Comparison of ENCODE assay signal across 20 cellular contexts in genomic region chr1:116177861-116178260, GRCh38.
DNase-seq lines count a peak whose midpoint lies in the region; FAIRE-seq and TF ChIP-seq lines count a peak whose summit lies in the region.
"Had no signal": no experiment of that assay in that cellular context is flagged by ENCODE, and none has a peak within 500 bp of the region (broad histone marks: within the 10 kb centered on the region; RNA-seq: fewer than 3 reads in every experiment).

No MANE protein-coding gene starts in this region.

- H4K20me1 ChIP-seq in hepatocyte (ENCODE audit: insufficient read depth, poor library complexity, severe bottlenecking): no peaks in the 10 kb centered on the region
- H4K20me1 ChIP-seq: BLaER1 had no signal

- FAIRE-seq in HTR-8/SVneo (lab: Jason Lieb, UNC): no peak
- FAIRE-seq: D721Med, GM12878, GM18507, H54 had no signal

- no peak overlapping the region for H2AFZ ChIP-seq in trophoblast cell (ENCODE audit: insufficient read depth, low read length, poor library complexity)
- no peak overlapping the region for H2AFZ ChIP-seq in hepatocyte

- DNase-seq in Peyer's patch (no peak), colonic mucosa (peak; percentile 17), trophoblast cell (no peak), hepatocyte (ENCODE audit: low spot score) (no peak), HTR-8/SVneo (ENCODE audit: insufficient read length, low spot score) (no peak), AML-193 (lab: John Stamatoyannopoulos, UW) (no peak)
- DNase-seq: CD4-positive, alpha-beta T cell; CD8-positive, alpha-beta memory T cell; DMS 273 treated with DMSO at 0.1 percent for 48 hours; DMS79; EL; GDM1; GOT3; HFFc6 had no signal

- TF ChIP-seq POLR2A in Peyer's patch (IDR thresholded peaks at IDR 0.05): no peak

- no peak overlapping the region for H4K8ac ChIP-seq in trophoblast cell (ENCODE audit: low read depth, low read length)

- H3K18ac ChIP-seq in trophoblast cell (ENCODE audit: low read length): no peak overlapping the region

- H3K27me3 ChIP-seq in Peyer's patch (no peaks in the 10 kb centered on the region), colonic mucosa (no peaks in the 10 kb centered on the region), trophoblast cell (ENCODE audit: insufficient read depth, low read length) (no peaks in the 10 kb centered on the region), hepatocyte (no peaks in the 10 kb centered on the region)
- H3K27me3 ChIP-seq: BLaER1 had no signal

- no peak overlapping the region for H2BK12ac ChIP-seq in trophoblast cell (ENCODE audit: low read length)

- H3K23ac ChIP-seq in trophoblast cell (ENCODE audit: low read length): no peak overlapping the region

- H3K9me3 ChIP-seq in Peyer's patch (no peaks in the 10 kb centered on the region), colonic mucosa (no peaks in the 10 kb centered on the region), trophoblast cell (ENCODE audit: insufficient read depth, low read depth, low read length) (peaks cover 2% of the 10 kb centered on the region), hepatocyte (ENCODE audit: low read depth) (no peaks in the 10 kb centered on the region)
- H3K9me3 ChIP-seq: BLaER1, HAP-1 had no signal

- TF ChIP-seq CTCF in Peyer's patch (IDR thresholded peaks at IDR 0.05) (no peak), colonic mucosa (IDR thresholded peaks at IDR 0.05) (no peak), hepatocyte (IDR thresholded peaks at IDR 0.05; ENCODE audit: poor library complexity) (no peak)

- H3K9me2 ChIP-seq in hepatocyte (replicated peaks; ENCODE audit: insufficient read depth): no peaks in the 10 kb centered on the region

- no peaks in the 10 kb centered on the region for H3K79me2 ChIP-seq in trophoblast cell (ENCODE audit: control insufficient read depth, insufficient read depth, low read length, poor library complexity)
- H3K79me2 ChIP-seq in hepatocyte: no peaks in the 10 kb centered on the region

- intact Hi-C loops in colonic mucosa (cut with DNase I): loop anchor here (10.0 kb wide), 1 partner anchor 147 kb away; no protein-coding TSS in a partner anchor

- H4K12ac ChIP-seq in trophoblast cell (ENCODE audit: low read depth, low read length): no peak overlapping the region

- H3K4me3 ChIP-seq in Peyer's patch: no peak overlapping the region
- no peak overlapping the region for H3K4me3 ChIP-seq in colonic mucosa
- no peak overlapping the region for H3K4me3 ChIP-seq in trophoblast cell (ENCODE audit: low read depth, low read length)
- no peak overlapping the region for H3K4me3 ChIP-seq in hepatocyte
- H3K4me3 ChIP-seq: BLaER1, GM12878, HAP-1 had no signal

- H2BK120ac ChIP-seq in trophoblast cell (ENCODE audit: insufficient read depth, low read length, poor library complexity): no peak overlapping the region

- H3K4ac ChIP-seq in trophoblast cell (ENCODE audit: low read depth, low read length): no peak overlapping the region

- no peak overlapping the region for H2AK5ac ChIP-seq in trophoblast cell (ENCODE audit: low read length)

- H3K4me2 ChIP-seq in trophoblast cell (ENCODE audit: low read length) (no peak overlapping the region), hepatocyte (no peak overlapping the region)
- H3K4me2 ChIP-seq: BLaER1 had no signal

- H3K27ac ChIP-seq in Peyer's patch: peak overlapping the region in 3 of 4 donors; percentile 22 to 94 (median 86)
- no peak overlapping the region for H3K27ac ChIP-seq in colonic mucosa
- H3K27ac ChIP-seq in trophoblast cell (ENCODE audit: low read depth, low read length): no peak overlapping the region
- no peak overlapping the region for H3K27ac ChIP-seq in hepatocyte
- H3K27ac ChIP-seq: BLaER1 had no signal

- peaks cover 0 to 15% (median 4%) of the 10 kb centered on the region in 4 donors for H3K4me1 ChIP-seq in Peyer's patch
- H3K4me1 ChIP-seq in colonic mucosa: no peaks in the 10 kb centered on the region
- peaks cover 6 to 7% of the 10 kb centered on the region in 2 experiments for H3K4me1 ChIP-seq in trophoblast cell (ENCODE audit: control insufficient read depth in 1 of 2, insufficient read depth in 2 of 2, low read length in 2 of 2)
- peaks cover 18% of the 10 kb centered on the region for H3K4me1 ChIP-seq in hepatocyte (ENCODE audit: insufficient read depth)
- H3K4me1 ChIP-seq: BLaER1, HAP-1 had no signal

- no peaks in the 10 kb centered on the region for H3K79me1 ChIP-seq in trophoblast cell (ENCODE audit: low read length)

- H3K9ac ChIP-seq in colonic mucosa (ENCODE audit: low read depth in 2 of 2, low read length in 2 of 2) (no peak overlapping the region), trophoblast cell (ENCODE audit: low read length) (peak overlapping the region; percentile 41)
- H3K9ac ChIP-seq: BLaER1 had no signal

- H3K14ac ChIP-seq in trophoblast cell (ENCODE audit: low read length): no peak overlapping the region

- WGBS in trophoblast cell (ENCODE audit: extremely low coverage, insufficient coverage, insufficient read length): no CpG with 5 or more reads among the region's 3 CpGs
- WGBS in hepatocyte (ENCODE audit: low lambda C conversion rate, missing lambda C conversion rate): 93% methylated on average over 3 of the region's 3 CpGs

- H3K36me3 ChIP-seq in Peyer's patch (no peaks in the 10 kb centered on the region), colonic mucosa (no peaks in the 10 kb centered on the region), trophoblast cell (ENCODE audit: control insufficient read depth in 1 of 2, insufficient read depth in 2 of 2, low read length in 2 of 2) (no peaks in the 10 kb centered on the region), hepatocyte (replicated peaks; ENCODE audit: insufficient read depth, low read depth) (no peaks in the 10 kb centered on the region)
- H3K36me3 ChIP-seq: BLaER1, HAP-1 had no signal

- no peak overlapping the region for H2BK5ac ChIP-seq in trophoblast cell (ENCODE audit: low read depth, low read length, poor library complexity)

- H4K91ac ChIP-seq in trophoblast cell (ENCODE audit: low read depth, low read length): no peak overlapping the region

Comparison
In these comparisons a context has a peak if more than half of its experiments do, and no peak if none do; other contexts are left out.
1. H3K27ac ChIP-seq: peak in Peyer's patch (3 of 4); none in colonic mucosa (single experiment), trophoblast cell (single experiment) and hepatocyte (single experiment).